In the genomic region with DNA sequence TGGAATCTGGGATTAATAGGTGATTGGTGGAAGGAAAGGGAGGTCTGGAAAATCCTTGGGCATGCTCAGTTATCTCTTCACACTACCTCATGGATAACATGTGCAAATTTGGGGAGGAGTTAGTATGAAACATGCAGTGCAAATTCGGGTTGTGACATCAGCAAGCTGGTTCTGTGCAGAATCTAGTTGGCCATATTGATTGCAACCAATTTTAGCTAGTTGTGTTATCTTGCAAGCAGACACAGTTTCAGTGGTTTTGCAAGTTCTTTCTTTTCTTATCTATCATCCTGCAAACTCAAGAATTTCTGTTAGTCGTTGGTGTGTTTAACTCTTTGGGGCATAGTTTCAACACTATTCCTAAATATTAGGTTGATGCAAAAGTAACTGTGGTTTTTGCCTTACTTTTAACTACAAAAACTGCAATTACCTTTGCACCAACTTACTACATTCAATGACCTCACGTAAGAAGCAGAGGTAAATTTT, we compare ENCODE assay signal across 1 cellular context.
TF ChIP-seq lines count a peak whose summit lies in the region.

No MANE protein-coding gene starts in this region.

TF ChIP-seq in K562, 482 proteins besides CTCF, POLR2A, EP300 and RAD21 (continued from another document and continues in another):
- TF ChIP-seq, protein P1, sequence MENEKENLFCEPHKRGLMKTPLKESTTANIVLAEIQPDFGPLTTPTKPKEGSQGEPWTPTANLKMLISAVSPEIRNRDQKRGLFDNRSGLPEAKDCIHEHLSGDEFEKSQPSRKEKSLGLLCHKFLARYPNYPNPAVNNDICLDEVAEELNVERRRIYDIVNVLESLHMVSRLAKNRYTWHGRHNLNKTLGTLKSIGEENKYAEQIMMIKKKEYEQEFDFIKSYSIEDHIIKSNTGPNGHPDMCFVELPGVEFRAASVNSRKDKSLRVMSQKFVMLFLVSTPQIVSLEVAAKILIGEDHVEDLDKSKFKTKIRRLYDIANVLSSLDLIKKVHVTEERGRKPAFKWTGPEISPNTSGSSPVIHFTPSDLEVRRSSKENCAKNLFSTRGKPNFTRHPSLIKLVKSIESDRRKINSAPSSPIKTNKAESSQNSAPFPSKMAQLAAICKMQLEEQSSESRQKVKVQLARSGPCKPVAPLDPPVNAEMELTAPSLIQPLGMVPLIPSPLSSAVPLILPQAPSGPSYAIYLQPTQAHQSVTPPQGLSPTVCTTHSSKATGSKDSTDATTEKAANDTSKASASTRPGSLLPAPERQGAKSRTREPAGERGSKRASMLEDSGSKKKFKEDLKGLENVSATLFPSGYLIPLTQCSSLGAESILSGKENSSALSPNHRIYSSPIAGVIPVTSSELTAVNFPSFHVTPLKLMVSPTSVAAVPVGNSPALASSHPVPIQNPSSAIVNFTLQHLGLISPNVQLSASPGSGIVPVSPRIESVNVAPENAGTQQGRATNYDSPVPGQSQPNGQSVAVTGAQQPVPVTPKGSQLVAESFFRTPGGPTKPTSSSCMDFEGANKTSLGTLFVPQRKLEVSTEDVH (IDR thresholded peaks at IDR 0.05; ENCODE audit: low read depth, partially characterized antibody) = no peak
- TF ChIP-seq NCOA1 (IDR thresholded peaks at IDR 0.05; ENCODE audit: low read depth) (peak; percentile 70; the same call in 1 of the 2 replicates), ARID3B (CRISPR knock-in tag; IDR thresholded peaks at IDR 0.05; ENCODE audit: borderline replicate concordance) (no peak), SIRT6 (IDR thresholded peaks at IDR 0.05; ENCODE audit: low read depth, low read length) (no peak), PRDM10 (IDR thresholded peaks at IDR 0.05; ENCODE audit: partially characterized antibody) (no peak), JUND (IDR thresholded peaks at IDR 0.05; ENCODE audit: borderline replicate concordance, low read depth, low read length) (peak; percentile 63; the same call in 1 of the 2 replicates), JUND (tag; IDR thresholded peaks at IDR 0.05; ENCODE audit: borderline replicate concordance, low read depth, low read length) (peak; percentile 61; the same call in 1 of the 3 replicates), HNRNPLL (IDR thresholded peaks at IDR 0.05; ENCODE audit: low read depth, low read length, poor library complexity, severe bottlenecking) (no peak), KLF16 (IDR thresholded peaks at IDR 0.05) (peak; percentile 90), PRPF4 (IDR thresholded peaks at IDR 0.05; ENCODE audit: insufficient read depth, low read depth, low read length, poor library complexity, severe bottlenecking) (no peak), SMARCC2 (IDR thresholded peaks at IDR 0.05; ENCODE audit: low read depth) (peak; percentile 61), GMEB1 (CRISPR knock-in tag; IDR thresholded peaks at IDR 0.05) (no peak), CBX8 (IDR thresholded peaks at IDR 0.05; ENCODE audit: borderline replicate concordance, extremely low read depth, low read depth, low read length, poor library complexity, severe bottlenecking) (no peak), CHD2 (IDR thresholded peaks at IDR 0.05; ENCODE audit: low read depth, low read length) (no peak), RBM17 (IDR thresholded peaks at IDR 0.05; ENCODE audit: borderline replicate concordance, low read depth, low read length) (no peak), NBN (IDR thresholded peaks at IDR 0.05; ENCODE audit: low read depth) (peak; percentile 26; the same call in 1 of the 2 replicates), ARID1B (IDR thresholded peaks at IDR 0.05) (peak; percentile 93), ZNF551 (CRISPR knock-in tag; IDR thresholded peaks at IDR 0.05) (no peak), RCOR1 (IDR thresholded peaks at IDR 0.05; ENCODE audit: borderline replicate concordance in 1 of 2, low read depth in 2 of 2, low read length in 2 of 2) (peak in 1 of 2 experiments; percentile 61; a peak in 1 of 4 replicates), CHD1 (IDR thresholded peaks at IDR 0.05; ENCODE audit: low read length) (no peak), HDAC3 (IDR thresholded peaks at IDR 0.05; ENCODE audit: borderline replicate concordance, partially characterized antibody) (peak; percentile 66), ZNF766 (CRISPR knock-in tag; conservative IDR thresholded peaks at IDR 0.05) (peak; percentile 54; the same call in 1 of the 2 replicates), FOXJ2 (tag; IDR thresholded peaks at IDR 0.05) (no peak), ZNF146 (CRISPR knock-in tag; IDR thresholded peaks at IDR 0.05; ENCODE audit: unreplicated experiment) (no peak), ZNF707 (CRISPR knock-in tag; conservative IDR thresholded peaks at IDR 0.05) (no peak), THRA (IDR thresholded peaks at IDR 0.05) (no peak), RBM15 (IDR thresholded peaks at IDR 0.05; ENCODE audit: insufficient read depth, low read length) (no peak), CBFB (CRISPR knock-in tag; IDR thresholded peaks at IDR 0.05) (no peak), PHTF2 (CRISPR knock-in tag; IDR thresholded peaks at IDR 0.05) (no peak), MAX (CRISPR knock-in tag; IDR thresholded peaks at IDR 0.05) (peak; percentile 77), PCBP2 (IDR thresholded peaks at IDR 0.05; ENCODE audit: low read depth, low read length, poor library complexity, severe bottlenecking) (no peak), NCOR1 (IDR thresholded peaks at IDR 0.05) (peak; percentile 86), GATAD2A (IDR thresholded peaks at IDR 0.05) (peak; percentile 56; the same call in 1 of the 2 replicates), ZNF639 (CRISPR knock-in tag; conservative IDR thresholded peaks at IDR 0.05 in 1 of 2, IDR thresholded peaks at IDR 0.05 in 1 of 2) (0 out of 4 replicates have a peak, but pooled peaks of 1 of the 2 experiments have one; percentile 34), KDM2B (CRISPR knock-in tag; IDR thresholded peaks at IDR 0.05) (no peak), GTF2E2 (tag; IDR thresholded peaks at IDR 0.05) (no peak), MXI1 (IDR thresholded peaks at IDR 0.05; ENCODE audit: low read depth, low read length) (no peak), ATF3 (IDR thresholded peaks at IDR 0.05) (0 out of 2 replicates have a peak, but pooled peaks have one; percentile 27), ATF3 (CRISPR knock-in tag; conservative IDR thresholded peaks at IDR 0.05) (no peak), LARP7 (IDR thresholded peaks at IDR 0.05) (no peak)
- TF ChIP-seq, protein P2, sequence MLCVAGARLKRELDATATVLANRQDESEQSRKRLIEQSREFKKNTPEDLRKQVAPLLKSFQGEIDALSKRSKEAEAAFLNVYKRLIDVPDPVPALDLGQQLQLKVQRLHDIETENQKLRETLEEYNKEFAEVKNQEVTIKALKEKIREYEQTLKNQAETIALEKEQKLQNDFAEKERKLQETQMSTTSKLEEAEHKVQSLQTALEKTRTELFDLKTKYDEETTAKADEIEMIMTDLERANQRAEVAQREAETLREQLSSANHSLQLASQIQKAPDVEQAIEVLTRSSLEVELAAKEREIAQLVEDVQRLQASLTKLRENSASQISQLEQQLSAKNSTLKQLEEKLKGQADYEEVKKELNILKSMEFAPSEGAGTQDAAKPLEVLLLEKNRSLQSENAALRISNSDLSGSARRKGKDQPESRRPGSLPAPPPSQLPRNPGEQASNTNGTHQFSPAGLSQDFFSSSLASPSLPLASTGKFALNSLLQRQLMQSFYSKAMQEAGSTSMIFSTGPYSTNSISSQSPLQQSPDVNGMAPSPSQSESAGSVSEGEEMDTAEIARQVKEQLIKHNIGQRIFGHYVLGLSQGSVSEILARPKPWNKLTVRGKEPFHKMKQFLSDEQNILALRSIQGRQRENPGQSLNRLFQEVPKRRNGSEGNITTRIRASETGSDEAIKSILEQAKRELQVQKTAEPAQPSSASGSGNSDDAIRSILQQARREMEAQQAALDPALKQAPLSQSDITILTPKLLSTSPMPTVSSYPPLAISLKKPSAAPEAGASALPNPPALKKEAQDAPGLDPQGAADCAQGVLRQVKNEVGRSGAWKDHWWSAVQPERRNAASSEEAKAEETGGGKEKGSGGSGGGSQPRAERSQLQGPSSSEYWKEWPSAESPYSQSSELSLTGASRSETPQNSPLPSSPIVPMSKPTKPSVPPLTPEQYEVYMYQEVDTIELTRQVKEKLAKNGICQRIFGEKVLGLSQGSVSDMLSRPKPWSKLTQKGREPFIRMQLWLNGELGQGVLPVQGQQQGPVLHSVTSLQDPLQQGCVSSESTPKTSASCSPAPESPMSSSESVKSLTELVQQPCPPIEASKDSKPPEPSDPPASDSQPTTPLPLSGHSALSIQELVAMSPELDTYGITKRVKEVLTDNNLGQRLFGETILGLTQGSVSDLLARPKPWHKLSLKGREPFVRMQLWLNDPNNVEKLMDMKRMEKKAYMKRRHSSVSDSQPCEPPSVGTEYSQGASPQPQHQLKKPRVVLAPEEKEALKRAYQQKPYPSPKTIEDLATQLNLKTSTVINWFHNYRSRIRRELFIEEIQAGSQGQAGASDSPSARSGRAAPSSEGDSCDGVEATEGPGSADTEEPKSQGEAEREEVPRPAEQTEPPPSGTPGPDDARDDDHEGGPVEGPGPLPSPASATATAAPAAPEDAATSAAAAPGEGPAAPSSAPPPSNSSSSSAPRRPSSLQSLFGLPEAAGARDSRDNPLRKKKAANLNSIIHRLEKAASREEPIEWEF (CRISPR knock-in tag; IDR thresholded peaks at IDR 0.05) = peak; percentile 72; the same call in 1 of the 2 replicates
